8 cellular contexts compared by ENCODE assay signal in the genomic region with DNA sequence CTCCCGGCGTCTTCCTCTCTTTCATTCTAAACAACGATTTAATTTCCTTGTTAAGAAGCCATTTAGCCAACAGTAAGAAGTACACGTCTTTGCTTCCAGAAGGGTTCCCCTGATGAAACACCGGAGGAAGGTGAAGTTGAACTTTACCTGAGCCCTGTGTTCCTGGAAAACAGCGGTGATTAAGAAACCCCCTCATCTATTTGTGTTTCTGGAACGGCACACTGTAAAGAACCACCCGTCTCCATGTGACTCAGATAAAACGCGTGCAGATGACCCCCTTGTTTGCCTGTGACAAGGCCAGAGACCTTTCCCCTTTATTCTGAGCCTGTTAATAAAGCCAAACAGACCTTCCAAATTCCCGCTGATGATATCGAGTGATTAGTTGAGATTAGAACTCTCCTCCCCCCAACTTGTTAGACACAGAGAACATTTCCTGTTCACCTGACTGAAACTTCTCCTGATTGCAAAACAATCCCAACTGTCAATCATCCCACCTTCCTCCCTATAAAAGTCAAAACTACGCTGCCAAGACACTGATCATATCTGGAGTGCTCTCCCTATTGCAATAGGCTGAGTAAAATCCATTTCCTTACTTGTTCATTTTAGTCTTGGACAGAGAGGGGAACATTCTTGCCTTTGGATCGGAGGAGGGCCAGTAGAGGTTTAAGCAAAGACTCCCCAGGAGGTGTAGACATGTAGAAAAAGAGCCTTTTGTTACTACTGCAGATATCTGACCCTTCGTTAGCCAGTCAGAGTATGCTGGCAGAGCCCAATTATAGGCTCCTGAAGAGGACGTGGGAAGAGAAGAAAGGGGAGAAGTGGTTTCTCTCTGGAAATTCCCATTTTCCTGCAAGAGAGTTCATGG. TPM values are rescaled to one million over a fixed set of nuclear protein-coding genes. Genes with fewer than 3 reads are reported as not detected.
DNase-seq lines count a peak whose midpoint lies in the region; ATAC-seq and TF ChIP-seq lines count a peak whose summit lies in the region.

No MANE protein-coding gene starts in this region.

- H4K20me1 ChIP-seq in GM23338 (replicated peaks; ENCODE audit: insufficient read depth): peaks cover 13% of the 10 kb centered on the region

- peaks cover 4% of the 10 kb centered on the region; the same call in 1 of the 3 replicates for H3K9me3 Mint-ChIP-seq in GM23338
- H3K9me3 Mint-ChIP-seq in brain: peaks cover 0 to 5% (median 3%) of the 10 kb centered on the region in 5 experiments

- ATAC-seq in GM23338 (peak; percentile 26), left lung (peak; percentile 30)

- in situ Hi-C loops in GM13977 (cut with MboI; ENCODE audit: low pct_unique_long_range_greater_than_20kb, low sequenced_read_pairs, unreplicated experiment): no loop called here

- H3K4me1 Mint-ChIP-seq in GM23338 (peaks cover 16% of the 10 kb centered on the region), brain (peaks cover 48% of the 10 kb centered on the region)

- DNase-seq in GM13977 (ENCODE audit: low spot score) (no peak), GM23338 (ENCODE audit: low spot score) (peak; percentile 24), NCI-H1417 treated with DMSO at 0.1 percent for 48 hours (lab: John Stamatoyannopoulos, UW) (peak; percentile 62), left lung (no peak), thyroid gland (no peak)
- no peak for DNase-seq in activated CD4-positive, CD25-positive, alpha-beta regulatory T cell (lab: John Stamatoyannopoulos, UW)
- no peak for DNase-seq in activated CD4-positive, alpha-beta T cell treated with anti-CD3 and anti-CD28 coated beads, Interleukin-2, amount 50 U/mL, for 48 hours

- peak; percentile 20 for TF ChIP-seq CTCF in GM13977 (IDR thresholded peaks at IDR 0.05; ENCODE audit: extremely low read depth, insufficient read depth, missing control alignments)
- no peak for TF ChIP-seq CTCF in GM23338 (conservative IDR thresholded peaks at IDR 0.05; ENCODE audit: low read depth in 2 of 2)
- no peak for TF ChIP-seq CTCF in brain (conservative IDR thresholded peaks at IDR 0.05)
- TF ChIP-seq CTCF in left lung (IDR thresholded peaks at IDR 0.05): no peak
- no peak for TF ChIP-seq CTCF in thyroid gland (IDR thresholded peaks at IDR 0.05)

- H3K4me3 ChIP-seq in GM23338: peak overlapping the region; percentile 96
- peak overlapping the region; percentile 96 for H3K4me3 ChIP-seq in left lung
- peak overlapping the region in 2 of 3 donors; percentile 84 to 94 for H3K4me3 ChIP-seq in thyroid gland (replicated peaks in 1 of 3)

- 22 to 23% methylated on average over 16 of the region's 16 CpGs for WGBS in thyroid gland, 2 donors

- intact Hi-C loops in left lung (cut with DNase I): no loop called here
- intact Hi-C loops in thyroid gland (cut with DNase I): no loop called here

- H3K27ac Mint-ChIP-seq in GM23338 (peak overlapping the region; percentile 100), brain (peak overlapping the region; percentile 97 to 100 (median 99))

- TF ChIP-seq POLR2A in thyroid gland (IDR thresholded peaks at IDR 0.05): no peak

- H2AFZ ChIP-seq in GM23338: peak overlapping the region; percentile 61

- no peaks in the 10 kb centered on the region for H3K9me3 ChIP-seq in left lung
- no peaks in the 10 kb centered on the region for H3K9me3 ChIP-seq in thyroid gland

- peak overlapping the region; percentile 94 for H3K4me3 Mint-ChIP-seq in GM23338
- peak overlapping the region; percentile 92 to 97 (median 95) for H3K4me3 Mint-ChIP-seq in brain

- H3K4me1 ChIP-seq in GM23338 (ENCODE audit: insufficient read depth) (peaks cover 15% of the 10 kb centered on the region), left lung (peaks cover 0 to 32% of the 10 kb centered on the region in 2 donors), thyroid gland (peaks cover 14 to 20% of the 10 kb centered on the region in 2 donors)

- peaks cover 39% of the 10 kb centered on the region for H3K79me2 ChIP-seq in GM23338 (replicated peaks; ENCODE audit: insufficient read depth)

- H3F3A ChIP-seq in GM23338 (replicated peaks; ENCODE audit: low read depth): no peaks in the 10 kb centered on the region

- H3K27ac ChIP-seq in GM23338 (ENCODE audit: low read depth) (peak overlapping the region; percentile 96), left lung (peak overlapping the region; percentile 95 to 98), thyroid gland (peak overlapping the region; percentile 83 to 95 (median 92))

- H3K36me3 Mint-ChIP-seq in GM23338 (ENCODE audit: low read depth): peaks cover 17% of the 10 kb centered on the region
- peaks cover 10% of the 10 kb centered on the region for H3K36me3 Mint-ChIP-seq in brain

- no peaks in the 10 kb centered on the region; the same call in 1 of the 2 replicates for H3K9me2 ChIP-seq in GM23338 (ENCODE audit: insufficient read depth)

- H3K36me3 ChIP-seq in GM23338 (ENCODE audit: insufficient read depth) (peaks cover 11% of the 10 kb centered on the region; the same call in 1 of the 2 replicates), left lung (peaks cover 0 to 11% of the 10 kb centered on the region in 2 donors), thyroid gland (peaks cover 0 to 13% of the 10 kb centered on the region in 2 donors)

- peaks cover 12% of the 10 kb centered on the region for H3K27me3 Mint-ChIP-seq in GM23338 (ENCODE audit: insufficient read depth, low read depth, poor library complexity)
- H3K27me3 Mint-ChIP-seq in brain: peaks cover 34% of the 10 kb centered on the region

- peak overlapping the region; percentile 93 for H3K4me2 ChIP-seq in GM23338

- H3K27me3 ChIP-seq in GM23338 (ENCODE audit: insufficient read depth) (no peaks in the 10 kb centered on the region), left lung (no peaks in the 10 kb centered on the region), thyroid gland (no peaks in the 10 kb centered on the region)

TF ChIP-seq in GM23338, 12 proteins besides CTCF, POLR2A, EP300 and RAD21 (continues in another document):
- no peak for TF ChIP-seq EZH2phosphoT487 (IDR thresholded peaks at IDR 0.05; ENCODE audit: unreplicated experiment)
- no peak for TF ChIP-seq NANOG (IDR thresholded peaks at IDR 0.05; ENCODE audit: borderline replicate concordance)
- TF ChIP-seq EZH2 (IDR thresholded peaks at IDR 0.05; ENCODE audit: low read depth, unreplicated experiment): no peak
- TF ChIP-seq ETS1 (IDR thresholded peaks at IDR 0.05): no peak
- TF ChIP-seq, protein P1, sequence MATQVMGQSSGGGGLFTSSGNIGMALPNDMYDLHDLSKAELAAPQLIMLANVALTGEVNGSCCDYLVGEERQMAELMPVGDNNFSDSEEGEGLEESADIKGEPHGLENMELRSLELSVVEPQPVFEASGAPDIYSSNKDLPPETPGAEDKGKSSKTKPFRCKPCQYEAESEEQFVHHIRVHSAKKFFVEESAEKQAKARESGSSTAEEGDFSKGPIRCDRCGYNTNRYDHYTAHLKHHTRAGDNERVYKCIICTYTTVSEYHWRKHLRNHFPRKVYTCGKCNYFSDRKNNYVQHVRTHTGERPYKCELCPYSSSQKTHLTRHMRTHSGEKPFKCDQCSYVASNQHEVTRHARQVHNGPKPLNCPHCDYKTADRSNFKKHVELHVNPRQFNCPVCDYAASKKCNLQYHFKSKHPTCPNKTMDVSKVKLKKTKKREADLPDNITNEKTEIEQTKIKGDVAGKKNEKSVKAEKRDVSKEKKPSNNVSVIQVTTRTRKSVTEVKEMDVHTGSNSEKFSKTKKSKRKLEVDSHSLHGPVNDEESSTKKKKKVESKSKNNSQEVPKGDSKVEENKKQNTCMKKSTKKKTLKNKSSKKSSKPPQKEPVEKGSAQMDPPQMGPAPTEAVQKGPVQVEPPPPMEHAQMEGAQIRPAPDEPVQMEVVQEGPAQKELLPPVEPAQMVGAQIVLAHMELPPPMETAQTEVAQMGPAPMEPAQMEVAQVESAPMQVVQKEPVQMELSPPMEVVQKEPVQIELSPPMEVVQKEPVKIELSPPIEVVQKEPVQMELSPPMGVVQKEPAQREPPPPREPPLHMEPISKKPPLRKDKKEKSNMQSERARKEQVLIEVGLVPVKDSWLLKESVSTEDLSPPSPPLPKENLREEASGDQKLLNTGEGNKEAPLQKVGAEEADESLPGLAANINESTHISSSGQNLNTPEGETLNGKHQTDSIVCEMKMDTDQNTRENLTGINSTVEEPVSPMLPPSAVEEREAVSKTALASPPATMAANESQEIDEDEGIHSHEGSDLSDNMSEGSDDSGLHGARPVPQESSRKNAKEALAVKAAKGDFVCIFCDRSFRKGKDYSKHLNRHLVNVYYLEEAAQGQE (IDR thresholded peaks at IDR 0.05; ENCODE audit: unreplicated experiment): no peak
- no peak for TF ChIP-seq JUNB (IDR thresholded peaks at IDR 0.05; ENCODE audit: unreplicated experiment)
- no peak for TF ChIP-seq STAT1 (IDR thresholded peaks at IDR 0.05; ENCODE audit: unreplicated experiment)
- TF ChIP-seq ZNF331 (CRISPR knock-in tag; IDR thresholded peaks at IDR 0.05; ENCODE audit: low read depth): no peak
- no peak for TF ChIP-seq ZNF114 (CRISPR knock-in tag; IDR thresholded peaks at IDR 0.05)
- no peak for TF ChIP-seq CREB1 (CRISPR knock-in tag; IDR thresholded peaks at IDR 0.05; ENCODE audit: low read depth)

RNA-seq across cellular contexts. Expression of gene IWS1, which starts 0.9 kb away (rescaled TPM):
- 56.0 and 82.8 TPM in 2 replicates for total RNA-seq in GM23338 (2014; rRNA removed; shearing (Covaris generic))
- polyA plus RNA-seq in GM23338 (2016; fragmentation: Nextera tagmentation; extraction: Ambion mirVana) (84.4 and 97.2 TPM in 2 replicates), brain (ENCODE audit: insufficient read depth, low read depth, low replicate concordance) (22.1 TPM)
- total RNA-seq in left lung (10 to 100 TPM; 37.2 to 37.5 TPM), thyroid gland (10 to 100 TPM; 33.8 to 70.4 (median 42.1) TPM)

RNA-seq across cellular contexts. Expression of gene MYO7B, which starts 8.3 kb away (rescaled TPM):
- total RNA-seq in GM23338 (2014; rRNA removed; shearing (Covaris generic)): not detected in 2 replicates
- polyA plus RNA-seq in GM23338 (2016; fragmentation: Nextera tagmentation; extraction: Ambion mirVana): not detected in 2 replicates
- 0.46 TPM for polyA plus RNA-seq in brain (ENCODE audit: insufficient read depth, low read depth, low replicate concordance)
- 1 to 10 TPM in 1 of 2 donors, under 1 TPM in 1; 0.61 to 2.4 TPM for total RNA-seq in left lung
- total RNA-seq in thyroid gland: under 1 TPM in 1 of 4 donors, not detected in 3; 0.56 TPM

Comparison
In these comparisons a context has a peak if more than half of its experiments do, and no peak if none do; other contexts are left out.
1. DNase-seq: peak in GM23338 (single experiment) and NCI-H1417 treated with DMSO at 0.1 percent for 48 hours (single experiment); none in GM13977 (single experiment), left lung (0 of 2), thyroid gland (0 of 2), activated CD4-positive, CD25-positive, alpha-beta regulatory T cell (0 of 4) and activated CD4-positive, alpha-beta T cell treated with anti-CD3 and anti-CD28 coated beads, Interleukin-2, amount 50 U/mL, for 48 hours (0 of 2).
2. Peak in every context shown above with its lines, with median percentiles within 50 percentile points of each other: H3K27ac ChIP-seq and H3K4me3 ChIP-seq.